In genomic region chr1:236774926-236775325, GRCh38 we compare ENCODE assay signal across 11 cellular contexts. TPM values are rescaled to one million over a fixed set of nuclear protein-coding genes. Genes with fewer than 3 reads are reported as not detected.
DNase-seq lines count a peak whose midpoint lies in the region; ATAC-seq and TF ChIP-seq lines count a peak whose summit lies in the region.
"Had no signal": no experiment of that assay in that cellular context is flagged by ENCODE, and none has a peak within 500 bp of the region (broad histone marks: within the 10 kb centered on the region; RNA-seq: fewer than 3 reads in every experiment).

No MANE protein-coding gene starts in this region.

- TF ChIP-seq CTCF in left ventricle myocardium inferior (IDR thresholded peaks at IDR 0.05; ENCODE audit: borderline replicate concordance) (peak; percentile 57), upper lobe of right lung (IDR thresholded peaks at IDR 0.05) (peak; percentile 40)

- no CpG with 5 or more reads among the region's 3 CpGs for WGBS in neuronal stem cell (ENCODE audit: extremely low coverage in 2 of 2, insufficient read length in 2 of 2, insufficient replicate concordance in 1 of 2), 2 donors

- DNase-seq in Right ventricle myocardium inferior (ENCODE audit: missing footprints): no peak
- no peak for DNase-seq in cardiac septum (ENCODE audit: low spot score)
- peak; percentile 40 for DNase-seq in SKM-1 treated with dmso at 0.1 percent for 144 hours (lab: John Stamatoyannopoulos, UW; ENCODE audit: unreplicated experiment)
- DNase-seq in left ventricle myocardium inferior: no peak
- no peak for DNase-seq in upper lobe of right lung
- DNase-seq in neuronal stem cell (ENCODE audit: low spot score): no peak
- no peak for DNase-seq in left colon
- DNase-seq: CD8-positive, alpha-beta memory T cell; NCI-H2171 treated with DMSO at 0.1 percent for 48 hours; stimulated activated CD4-positive, alpha-beta T cell treated with anti-CD3 and anti-CD28 coated beads, Interleukin-2, amount 100 ng/mL, for 24 hours had no signal

- H3K36me3 ChIP-seq in left ventricle myocardium inferior: no peaks in the 10 kb centered on the region
- no peaks in the 10 kb centered on the region for H3K36me3 ChIP-seq in upper lobe of right lung
- H3K36me3 ChIP-seq in neuronal stem cell (replicated peaks in 1 of 2; ENCODE audit: control insufficient read depth in 2 of 2, insufficient read depth in 2 of 2, low read length in 2 of 2): no peaks in the 10 kb centered on the region

- intact Hi-C loops in Right ventricle myocardium inferior (cut with DNase I): loop anchor here (5.0 to 10.0 kb wide), 2 partner anchors 168 to 660 kb away; no protein-coding TSS in a partner anchor
- intact Hi-C loops in cardiac septum (cut with DNase I): no loop called here
- intact Hi-C loops in left ventricle myocardium inferior (cut with micrococcal nuclease): loop anchor here (10.0 kb wide), 1 partner anchor 670 kb away; no protein-coding TSS in a partner anchor
- intact Hi-C loops in upper lobe of right lung (cut with DNase I): no loop called here
- intact Hi-C loops in left colon (cut with DNase I, micrococcal nuclease): no loop called here

- no peak overlapping the region for H2BK120ac ChIP-seq in neuronal stem cell (ENCODE audit: low read depth, low read length)

- H3K4me3 ChIP-seq in left ventricle myocardium inferior: no peak overlapping the region
- H3K4me3 ChIP-seq in upper lobe of right lung: no peak overlapping the region
- H3K4me3 ChIP-seq in neuronal stem cell (ENCODE audit: low read length in 2 of 2): no peak overlapping the region

- H3K4me1 ChIP-seq in left ventricle myocardium inferior: no peaks in the 10 kb centered on the region
- H3K4me1 ChIP-seq in upper lobe of right lung: no peaks in the 10 kb centered on the region
- H3K4me1 ChIP-seq in neuronal stem cell (ENCODE audit: control insufficient read depth in 2 of 2, insufficient read depth in 1 of 2, low read depth in 1 of 2, low read length in 2 of 2): no peaks in the 10 kb centered on the region

- no peak overlapping the region for H3K14ac ChIP-seq in neuronal stem cell (ENCODE audit: low read length)

- no peak overlapping the region for H3K4ac ChIP-seq in neuronal stem cell (ENCODE audit: low read length)

- H2BK12ac ChIP-seq in neuronal stem cell (ENCODE audit: low read length): no peak overlapping the region

- H3K27ac ChIP-seq in left ventricle myocardium inferior (replicated peaks) (no peak overlapping the region), upper lobe of right lung (no peak overlapping the region), neuronal stem cell (replicated peaks; ENCODE audit: low read length) (no peak overlapping the region)

- H2AK5ac ChIP-seq in neuronal stem cell (ENCODE audit: low read depth, low read length): no peak overlapping the region

- H3K9me3 ChIP-seq in left ventricle myocardium inferior (replicated peaks) (peaks cover 19% of the 10 kb centered on the region), upper lobe of right lung (peaks cover 4% of the 10 kb centered on the region), neuronal stem cell (replicated peaks in 1 of 2; ENCODE audit: control insufficient read depth in 2 of 2, insufficient read depth in 1 of 2, low read depth in 1 of 2, low read length in 2 of 2) (no peaks in the 10 kb centered on the region)

- ATAC-seq in Right ventricle myocardium inferior: peak; percentile 60
- ATAC-seq in upper lobe of right lung: peak; percentile 54
- no peak for ATAC-seq in HG02610 (IDR thresholded peaks at IDR 0.05; ENCODE audit: unreplicated experiment)
- ATAC-seq in left colon: no peak

- no peak overlapping the region for H3K4me2 ChIP-seq in neuronal stem cell (ENCODE audit: insufficient read depth, low read length, poor library complexity, severe bottlenecking)

- no peak overlapping the region for H3K23ac ChIP-seq in neuronal stem cell (ENCODE audit: low read depth, low read length, poor library complexity)

- peaks cover 4% of the 10 kb centered on the region for H3K27me3 ChIP-seq in left ventricle myocardium inferior (ENCODE audit: low read depth)
- peaks cover 3% of the 10 kb centered on the region for H3K27me3 ChIP-seq in upper lobe of right lung
- no peaks in the 10 kb centered on the region for H3K27me3 ChIP-seq in neuronal stem cell (ENCODE audit: control insufficient read depth in 3 of 3, insufficient read depth in 3 of 3, low read depth in 1 of 3, low read length in 3 of 3)

- H4K91ac ChIP-seq in neuronal stem cell (ENCODE audit: low read depth, low read length, poor library complexity): no peak overlapping the region

- no peak overlapping the region for H2AFZ ChIP-seq in neuronal stem cell (ENCODE audit: low read length)

- no peaks in the 10 kb centered on the region for H3K79me1 ChIP-seq in neuronal stem cell (ENCODE audit: low read depth, low read length)

- H2BK5ac ChIP-seq in neuronal stem cell (ENCODE audit: low read length): no peak overlapping the region

- H3K9ac ChIP-seq in neuronal stem cell (ENCODE audit: low read depth, low read length, poor library complexity): no peak overlapping the region

- no peak overlapping the region for H2BK15ac ChIP-seq in neuronal stem cell (ENCODE audit: low read length)

- H3K18ac ChIP-seq in neuronal stem cell (ENCODE audit: low read length): no peak overlapping the region

- no peak overlapping the region for H4K8ac ChIP-seq in neuronal stem cell (ENCODE audit: low read depth, low read length)

RNA-seq across cellular contexts. Expression of gene MTR, which starts 20.2 kb away (rescaled TPM):
- 49.0 TPM for total RNA-seq in Right ventricle myocardium inferior
- 58.8 TPM for total RNA-seq in cardiac septum
- total RNA-seq in left ventricle myocardium inferior: 47.6 TPM
- 37.9 TPM for total RNA-seq in upper lobe of right lung
- 6.7 TPM for polyA plus RNA-seq in neuronal stem cell (2013, experiment 1 of 2)
- polyA plus RNA-seq in neuronal stem cell (2013, experiment 2 of 2): 7.0 TPM
- 10 to 100 TPM; 17.2 to 23.8 TPM for total RNA-seq in left colon

Comparison
In these comparisons a context has a peak if more than half of its experiments do, and no peak if none do; other contexts are left out.
1. intact Hi-C loops: an anchor here in Right ventricle myocardium inferior (5.0 to 10.0 kb wide) and left ventricle myocardium inferior (10.0 kb wide); none called in cardiac septum, upper lobe of right lung and left colon.
2. ATAC-seq: peak in Right ventricle myocardium inferior (single experiment) and upper lobe of right lung (single experiment); none in HG02610 (single experiment) and left colon (single experiment).